In the genomic region with DNA sequence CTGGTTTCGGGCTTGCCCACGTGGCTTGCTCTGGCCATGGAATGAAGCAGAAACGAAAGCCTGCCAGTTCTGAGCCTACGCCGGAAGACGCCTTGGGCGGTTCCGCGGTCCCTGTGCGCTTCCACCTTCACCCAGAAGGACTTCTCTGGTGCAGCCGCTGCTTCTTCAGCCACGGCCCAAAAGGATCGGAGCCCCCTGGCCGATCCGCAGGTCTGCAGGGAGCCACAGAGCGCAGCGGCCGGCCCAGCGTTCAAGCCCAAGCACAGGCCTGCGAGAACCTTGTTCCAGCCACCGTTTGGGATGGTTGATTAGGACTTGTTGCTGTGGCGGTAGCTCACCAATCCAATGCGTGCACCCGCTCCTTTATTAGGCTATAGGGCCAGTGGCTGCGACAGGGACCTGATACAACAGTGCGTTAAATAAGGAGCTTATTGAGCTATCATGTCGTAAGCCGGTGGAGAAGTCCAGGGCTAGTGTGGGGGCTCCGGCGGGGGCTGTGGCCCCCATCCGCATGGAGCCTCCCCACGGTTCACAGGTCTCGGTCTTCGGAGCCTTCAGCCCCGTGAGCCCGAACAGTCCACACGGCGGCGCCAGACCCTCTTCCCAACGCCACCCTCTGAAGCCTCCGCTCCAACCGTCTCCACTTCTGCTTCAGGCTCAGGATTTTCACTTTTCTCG, we compare ENCODE assay signal across 7 cellular contexts. TPM values are rescaled to one million over a fixed set of nuclear protein-coding genes. Genes with fewer than 3 reads are reported as not detected.
DNase-seq lines count a peak whose midpoint lies in the region; ATAC-seq and TF ChIP-seq lines count a peak whose summit lies in the region.

No MANE protein-coding gene starts in this region.

- ATAC-seq in activated B cell treated with CpG ODN at 0.5 μM for 24 hours (ENCODE audit: low read depth) (peak; percentile 72), thoracic aorta (ENCODE audit: insufficient number of reproducible peaks, low FRiP score, low read depth) (no peak), HG03460 (IDR thresholded peaks at IDR 0.05; ENCODE audit: unreplicated experiment) (no peak), HG02840 (IDR thresholded peaks at IDR 0.05; ENCODE audit: low FRiP score, unreplicated experiment) (no peak)

- H3K36me3 ChIP-seq in thoracic aorta = no peaks in the 10 kb centered on the region

- peak; percentile 26 for TF ChIP-seq CTCF in GM20000 (IDR thresholded peaks at IDR 0.05; ENCODE audit: extremely low read depth, missing control alignments)
- no peak for TF ChIP-seq CTCF in activated B cell treated with CpG ODN at 0.5 μM for 24 hours (IDR thresholded peaks at IDR 0.05)
- peak in 54 of 56 donors; percentile 19 to 70 (median 53) for TF ChIP-seq CTCF in dorsolateral prefrontal cortex (IDR thresholded peaks at IDR 0.05 in 54 of 56, conservative IDR thresholded peaks at IDR 0.05 in 2 of 56; ENCODE audit: low read depth in 1 of 56, partially characterized antibody in 56 of 56)
- TF ChIP-seq CTCF in thoracic aorta (IDR thresholded peaks at IDR 0.05) = peak; percentile 57

- peak overlapping the region; percentile 21 for H3K27ac Mint-ChIP-seq in activated B cell treated with CpG ODN at 0.5 μM for 24 hours

- H3K27me3 Mint-ChIP-seq in activated B cell treated with CpG ODN at 0.5 μM for 24 hours = no peaks in the 10 kb centered on the region

- POLR2A ChIA-PET in activated B cell treated with CpG ODN at 0.5 μM for 24 hours (lab: Charles Lee) = interaction anchor here (0.6 kb wide), 1 partner anchor 1120 kb away, joined by 4 read pairs; no protein-coding TSS in a partner anchor

- intact Hi-C loops in activated B cell treated with CpG ODN at 0.5 μM for 24 hours (cut with micrococcal nuclease) (no loop called here), dorsolateral prefrontal cortex (cut with DNase I) (no loop called here)

- H3K27ac ChIP-seq in dorsolateral prefrontal cortex (peak overlapping the region in 1 of 59 donors; percentile 44), thoracic aorta (no peak overlapping the region)

- H3K9me3 Mint-ChIP-seq in activated B cell treated with CpG ODN at 0.5 μM for 24 hours = peaks cover 4% of the 10 kb centered on the region

- H3K4me1 ChIP-seq in mononuclear cell (ENCODE audit: insufficient read depth, low read length) = peaks cover 15% of the 10 kb centered on the region
- H3K4me1 ChIP-seq in thoracic aorta (ENCODE audit: control insufficient read depth in 1 of 2, low read depth in 2 of 2) = peaks cover 6% of the 10 kb centered on the region in 2 donors

- no peaks in the 10 kb centered on the region for H3K27me3 ChIP-seq in dorsolateral prefrontal cortex
- no peaks in the 10 kb centered on the region for H3K27me3 ChIP-seq in mononuclear cell (ENCODE audit: insufficient read depth, low read length)
- no peaks in the 10 kb centered on the region for H3K27me3 ChIP-seq in thoracic aorta (replicated peaks; ENCODE audit: insufficient read depth)

- H3K9me3 ChIP-seq in mononuclear cell (ENCODE audit: low read depth, low read length) (no peaks in the 10 kb centered on the region), thoracic aorta (no peaks in the 10 kb centered on the region)

- H3K36me3 Mint-ChIP-seq in activated B cell treated with CpG ODN at 0.5 μM for 24 hours (ENCODE audit: low read depth) = no peaks in the 10 kb centered on the region

- peaks cover 15% of the 10 kb centered on the region for H3K4me1 Mint-ChIP-seq in activated B cell treated with CpG ODN at 0.5 μM for 24 hours

- H3K4me3 Mint-ChIP-seq in activated B cell treated with CpG ODN at 0.5 μM for 24 hours = peak overlapping the region; percentile 84

- CTCF ChIA-PET in activated B cell treated with CpG ODN at 0.5 μM for 24 hours (lab: Charles Lee) = interaction anchor here (0.9 to 2.0 kb wide), 3 partner anchors 26 to 269 kb away, joined by 3 to 7 read pairs (median 3); a partner anchor contains a TSS

- peak; percentile 51 for DNase-seq in GM20000 (ENCODE audit: low spot score)
- DNase-seq in activated B cell treated with CpG ODN at 0.5 μM for 24 hours = peak; percentile 49
- DNase-seq in dorsolateral prefrontal cortex = peak in 8 of 10 donors; percentile 26 to 69 (median 50)
- DNase-seq in thoracic aorta (ENCODE audit: low spot score) = no peak

- H3K4me3 ChIP-seq in dorsolateral prefrontal cortex = peak overlapping the region in 54 of 59 donors; percentile 4 to 61 (median 39)
- H3K4me3 ChIP-seq in mononuclear cell (ENCODE audit: low read length) = peak overlapping the region; percentile 31
- peak overlapping the region; percentile 77 for H3K4me3 ChIP-seq in thoracic aorta

RNA-seq across cellular contexts. Expression of a gene that starts 10.2 kb away (rescaled TPM):
- total RNA-seq in activated B cell treated with CpG ODN at 0.5 μM for 24 hours = not detected in 2 replicates
- total RNA-seq in dorsolateral prefrontal cortex = 10 to 100 TPM; 41.7 to 92.6 (median 64.0) TPM
- 1.4 TPM for total RNA-seq in mononuclear cell
- 10 to 100 TPM; 10.7 to 15.0 TPM for total RNA-seq in thoracic aorta

RNA-seq across cellular contexts. Expression of a gene that starts 24.8 kb away (rescaled TPM):
- total RNA-seq in activated B cell treated with CpG ODN at 0.5 μM for 24 hours (not detected in 2 replicates), dorsolateral prefrontal cortex (not detected), mononuclear cell (not detected), thoracic aorta (not detected)

RNA-seq across cellular contexts. Expression of a gene that starts 36.3 kb away (rescaled TPM):
- total RNA-seq in activated B cell treated with CpG ODN at 0.5 μM for 24 hours = not detected in 2 replicates
- total RNA-seq in dorsolateral prefrontal cortex = 1 to 10 TPM in 2 of 120 experiments, under 1 TPM in 7, not detected in 111; 0.29 to 1.1 (median 0.59) TPM
- not detected for total RNA-seq in mononuclear cell
- not detected for total RNA-seq in thoracic aorta
